ENCODE assay signal across 8 cellular contexts in the genomic region with DNA sequence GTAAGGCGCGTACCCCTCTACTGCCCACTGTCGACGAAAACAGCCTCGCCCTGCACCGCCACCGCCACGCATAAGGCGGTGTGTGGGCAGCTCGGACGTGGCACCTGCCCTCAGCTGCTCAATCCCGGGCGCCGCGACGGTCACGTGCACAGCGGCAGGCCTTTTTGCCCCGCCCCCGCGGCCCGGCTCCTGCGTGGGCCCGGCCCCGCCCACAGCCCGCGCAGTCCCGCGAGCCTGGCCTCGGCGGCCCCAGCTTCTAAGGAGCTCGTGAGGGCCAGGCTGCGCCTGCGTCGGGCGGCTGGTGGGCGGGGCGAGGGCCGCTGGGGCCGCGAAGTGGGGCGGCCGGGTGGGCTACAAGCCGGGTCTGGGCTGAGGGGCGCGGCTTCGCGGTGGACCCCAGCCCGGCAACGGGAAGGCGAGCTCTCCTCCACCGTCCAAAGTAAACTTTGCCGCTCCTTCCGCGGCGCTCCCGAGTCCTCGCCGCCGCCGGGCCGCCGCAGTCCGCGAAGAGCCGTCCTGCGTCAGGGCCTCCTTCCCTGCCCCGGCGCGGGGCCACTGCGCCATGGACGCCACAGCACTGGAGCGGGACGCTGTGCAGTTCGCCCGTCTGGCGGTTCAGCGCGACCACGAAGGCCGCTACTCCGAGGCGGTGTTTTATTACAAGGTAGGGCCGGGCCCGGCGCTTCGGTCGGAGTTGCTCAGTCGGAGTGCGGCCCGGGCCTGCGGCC. TPM values are rescaled to one million over a fixed set of nuclear protein-coding genes. Genes with fewer than 3 reads are reported as not detected.
DNase-seq lines count a peak whose midpoint lies in the region; ATAC-seq and TF ChIP-seq lines count a peak whose summit lies in the region.

Gene CAPN7 (plus strand): TSS at position 313 of the 728 bp plus-strand sequence. CDS start 250 bp downstream, at position 563.

- H3K4me3 ChIP-seq in HAP-1 (peak within 1 kb of the TSS; percentile 90), NB4 (ENCODE audit: low read depth, low read length) (peak within 1 kb of the TSS; percentile 94), upper lobe of right lung (peak within 1 kb of the TSS; percentile 93)

- peak; percentile 57 for TF ChIP-seq POLR2A in NB4 (IDR thresholded peaks at IDR 0.05; ENCODE audit: extremely low read depth, insufficient read length)

- TF ChIP-seq CTCF in NB4 (IDR thresholded peaks at IDR 0.05; ENCODE audit: low read depth, low read length) (peak; percentile 30), upper lobe of right lung (IDR thresholded peaks at IDR 0.05) (peak; percentile 48)

- intact Hi-C loops in upper lobe of right lung (cut with DNase I) = no loop called here

- no peaks in the 10 kb centered on the region for H3K9me3 ChIP-seq in HAP-1
- H3K9me3 ChIP-seq in upper lobe of right lung = no peaks in the 10 kb centered on the region

- peaks cover 8% of the 10 kb centered on the region for H3K4me1 ChIP-seq in HAP-1
- H3K4me1 ChIP-seq in upper lobe of right lung = peaks cover 15% of the 10 kb centered on the region

- no peaks in the 10 kb centered on the region for H3K27me3 ChIP-seq in HAP-1 (ENCODE audit: low read depth)
- no peaks in the 10 kb centered on the region for H3K27me3 ChIP-seq in upper lobe of right lung

- peak within 1 kb of the TSS; percentile 97 for H3K27ac ChIP-seq in upper lobe of right lung

- peak; percentile 99 for DNase-seq in GM03348 (ENCODE audit: low spot score)
- peak; percentile 92 to 95 for DNase-seq in HAP-1 (ENCODE audit: low spot score in 2 of 2)
- DNase-seq in NB4 (ENCODE audit: low read depth) = peak; percentile 93
- DNase-seq in activated effector memory CD4-positive, alpha-beta T cell treated with Interleukin-2 at 50 U/mL for 16 hours = peak; percentile 94
- peak; percentile 22 for DNase-seq in glomerular endothelial cell (ENCODE audit: extremely low read depth, low read depth, low spot score)
- DNase-seq in pons (ENCODE audit: low spot score) = peak; percentile 93
- DNase-seq in upper lobe of right lung = peak; percentile 98
- DNase-seq in NOMO-1 (lab: John Stamatoyannopoulos, UW; ENCODE audit: unreplicated experiment in 2 of 2) = no peak

- in situ Hi-C loops in HAP-1 (cut with MboI; ENCODE audit: low sequenced_read_pairs) = no loop called here

- ATAC-seq in upper lobe of right lung = peak; percentile 98

- H3K36me3 ChIP-seq in HAP-1 (replicated peaks) (no peaks in the 10 kb centered on the region; the same call in 1 of the 2 replicates), upper lobe of right lung (peaks cover 15% of the 10 kb centered on the region)

RNA-seq across cellular contexts. Expression of gene CAPN7, which starts in this region (rescaled TPM):
- total RNA-seq in glomerular endothelial cell (22.8 and 28.4 TPM in 2 replicates), upper lobe of right lung (45.1 TPM)

Comparison
In these comparisons a context has a peak if more than half of its experiments do, and no peak if none do; other contexts are left out.
1. DNase-seq: peak in GM03348 (single experiment), HAP-1 (2 of 2), NB4 (single experiment), activated effector memory CD4-positive, alpha-beta T cell treated with Interleukin-2 at 50 U/mL for 16 hours (single experiment), glomerular endothelial cell (single experiment), pons (single experiment) and upper lobe of right lung (single experiment); none in NOMO-1 (0 of 2).
2. Peak in every context shown above with its lines, with median percentiles within 50 percentile points of each other: H3K4me3 ChIP-seq.